In genomic region chr7:2631924-2632716, GRCh38 we compare ENCODE assay signal across 8 cellular contexts. TPM values are rescaled to one million over a fixed set of nuclear protein-coding genes. Genes with fewer than 3 reads are reported as not detected.
A peak's percentile ranks its signal among the peaks of the same experiment; 100 is the strongest.
DNase-seq lines count a peak whose midpoint lies in the region; ATAC-seq and TF ChIP-seq lines count a peak whose summit lies in the region.

TSS of gene TTYH3 (plus strand) at chr7:2631986. CDS start at chr7:2632156, 170 bp downstream.

- no peaks in the 10 kb centered on the region for H3K36me3 Mint-ChIP-seq in activated T-helper 1 cell treated with anti-CD3 and anti-CD28 coated beads, Interleukin-12 subunit alpha, Interleukin-12 subunit beta, Interleukin-2, Interleukin-4 antibody, amounts not matched to agents 30 ng/mL and 10 ng/mL and 1 ng/mL, durations not matched to agents 14 hours and 24 hours and 36 hours (ENCODE audit: low read depth)

- intact Hi-C loops in activated T-helper 1 cell treated with anti-CD3 and anti-CD28 coated beads, Interleukin-12 subunit alpha, Interleukin-12 subunit beta, Interleukin-2, Interleukin-4 antibody, amounts not matched to agents 30 ng/mL and 10 ng/mL and 1 ng/mL, durations not matched to agents 14 hours and 24 hours and 36 hours (cut with micrococcal nuclease), result loop anchor here (1.0 to 5.0 kb wide), 8 partner anchors 73 to 1495 kb away; partner anchors contain the start of genes BRAT1, CHST12, GNA12 and LFNG
- intact Hi-C loops in left cardiac atrium (cut with DNase I), result no loop called here
- intact Hi-C loops in sciatic nerve (cut with DNase I), result no loop called here

- H3K9me3 Mint-ChIP-seq in activated T-helper 1 cell treated with anti-CD3 and anti-CD28 coated beads, Interleukin-12 subunit alpha, Interleukin-12 subunit beta, Interleukin-2, Interleukin-4 antibody, amounts not matched to agents 30 ng/mL and 10 ng/mL and 1 ng/mL, durations not matched to agents 14 hours and 24 hours and 36 hours, result no peaks in the 10 kb centered on the region

- no peaks in the 10 kb centered on the region for H3K27me3 Mint-ChIP-seq in activated T-helper 1 cell treated with anti-CD3 and anti-CD28 coated beads, Interleukin-12 subunit alpha, Interleukin-12 subunit beta, Interleukin-2, Interleukin-4 antibody, amounts not matched to agents 30 ng/mL and 10 ng/mL and 1 ng/mL, durations not matched to agents 14 hours and 24 hours and 36 hours (ENCODE audit: insufficient read depth)

- H3K4me3 Mint-ChIP-seq in activated T-helper 1 cell treated with anti-CD3 and anti-CD28 coated beads, Interleukin-12 subunit alpha, Interleukin-12 subunit beta, Interleukin-2, Interleukin-4 antibody, amounts not matched to agents 30 ng/mL and 10 ng/mL and 1 ng/mL, durations not matched to agents 14 hours and 24 hours and 36 hours, result peak within 1 kb of the TSS; percentile 91

- POLR2A ChIA-PET in AG04449 (lab: Yijun Ruan, JAX), result interaction anchor here (1.0 to 1.2 kb wide), 2 partner anchors 11 kb away, joined by 3 read pairs; no protein-coding TSS in a partner anchor

- no peak for TF ChIP-seq CTCF in AG04449 (IDR thresholded peaks at IDR 0.05; ENCODE audit: insufficient read depth, low read length, missing control alignments)

- ATAC-seq in HG03432 (IDR thresholded peaks at IDR 0.05; ENCODE audit: unreplicated experiment), result peak; percentile 45
- ATAC-seq in left cardiac atrium, result peak in 1 of 2 donors; percentile 2
- ATAC-seq in sciatic nerve, result peak; percentile 1

- no peak for DNase-seq in AG04449 (ENCODE audit: low read depth, low spot score)
- DNase-seq in GM19240 (ENCODE audit: insufficient read length, low spot score), result peak; percentile 44
- no peak for DNase-seq in activated T-helper 1 cell treated with anti-CD3 and anti-CD28 coated beads, Interleukin-12 subunit alpha, Interleukin-12 subunit beta, Interleukin-2, Interleukin-4 antibody, amounts not matched to agents 30 ng/mL and 10 ng/mL and 1 ng/mL, durations not matched to agents 14 hours and 24 hours and 36 hours (ENCODE audit: low spot score)
- no peak for DNase-seq in left cardiac atrium
- peak; percentile 79 for DNase-seq in sciatic nerve (ENCODE audit: low spot score)
- no peak for DNase-seq in epidermal melanocyte (ENCODE audit: insufficient read length, low spot score)
- DNase-seq in NCI-H446 (lab: John Stamatoyannopoulos, UW), result no peak

- H3K27ac Mint-ChIP-seq in activated T-helper 1 cell treated with anti-CD3 and anti-CD28 coated beads, Interleukin-12 subunit alpha, Interleukin-12 subunit beta, Interleukin-2, Interleukin-4 antibody, amounts not matched to agents 30 ng/mL and 10 ng/mL and 1 ng/mL, durations not matched to agents 14 hours and 24 hours and 36 hours, result peak within 1 kb of the TSS; percentile 81

- H3K4me3 ChIP-seq in AG04449 (ENCODE audit: low read depth, low read length), result peak within 1 kb of the TSS; percentile 94

- CTCF ChIA-PET in AG04449 (lab: Yijun Ruan, JAX), result interaction anchor here (1.3 to 1.7 kb wide), 3 partner anchors 11 to 181 kb away, joined by 3 to 5 read pairs (median 3); no protein-coding TSS in a partner anchor

- H3K4me1 Mint-ChIP-seq in activated T-helper 1 cell treated with anti-CD3 and anti-CD28 coated beads, Interleukin-12 subunit alpha, Interleukin-12 subunit beta, Interleukin-2, Interleukin-4 antibody, amounts not matched to agents 30 ng/mL and 10 ng/mL and 1 ng/mL, durations not matched to agents 14 hours and 24 hours and 36 hours (ENCODE audit: low read depth), result peaks cover 15% of the 10 kb centered on the region

RNA-seq across cellular contexts. Expression of gene TTYH3, which starts in this region (rescaled TPM):
- total RNA-seq in activated T-helper 1 cell treated with anti-CD3 and anti-CD28 coated beads, Interleukin-12 subunit alpha, Interleukin-12 subunit beta, Interleukin-2, Interleukin-4 antibody, amounts not matched to agents 30 ng/mL and 10 ng/mL and 1 ng/mL, durations not matched to agents 14 hours and 24 hours and 36 hours, result 30.6 and 32.0 TPM in 2 replicates
- total RNA-seq in left cardiac atrium, result 10 to 100 TPM; 30.3 to 38.7 TPM
- 38.6 TPM for total RNA-seq in sciatic nerve

Comparison
In these comparisons a context has a peak if more than half of its experiments do, and no peak if none do; other contexts are left out.
1. DNase-seq: peak in GM19240 (single experiment) and sciatic nerve (single experiment); none in AG04449 (single experiment), activated T-helper 1 cell treated with anti-CD3 and anti-CD28 coated beads, Interleukin-12 subunit alpha, Interleukin-12 subunit beta, Interleukin-2, Interleukin-4 antibody, amounts not matched to agents 30 ng/mL and 10 ng/mL and 1 ng/mL, durations not matched to agents 14 hours and 24 hours and 36 hours (single experiment), left cardiac atrium (single experiment), epidermal melanocyte (single experiment) and NCI-H446 (0 of 2).